Comparison of ENCODE assay signal across 21 cellular contexts in genomic region chr3:69162205-69162980, GRCh38. TPM values are rescaled to one million over a fixed set of nuclear protein-coding genes. Genes with fewer than 3 reads are reported as not detected.
"Had no signal": no experiment of that assay in that cellular context is flagged by ENCODE, and none has a peak within 500 bp of the region (broad histone marks: within the 10 kb centered on the region; RNA-seq: fewer than 3 reads in every experiment).

No MANE protein-coding gene starts in this region.

- H2AFZ ChIP-seq: parathyroid adenoma had no signal

- H3K27me3 ChIP-seq: dorsolateral prefrontal cortex, gastrocnemius medialis, right atrium auricular region, sigmoid colon, stomach, thyroid gland had no signal

- H3K4me1 ChIP-seq: gastrocnemius medialis, parathyroid adenoma, right atrium auricular region, sigmoid colon, thyroid gland had no signal

- H3K9me3 ChIP-seq: gastrocnemius medialis, right atrium auricular region, sigmoid colon, stomach, thyroid gland had no signal

- H3K9ac ChIP-seq: parathyroid adenoma had no signal

- DNase-seq: effector CD4-positive, alpha-beta T cell; gastrocnemius medialis; sigmoid colon; stimulated activated naive CD4-positive, alpha-beta T cell treated with Interleukin-2 at 50 U/mL for 16 hours; stomach had no signal

- FAIRE-seq: colon had no signal

- ATAC-seq: naive thymus-derived CD8-positive, alpha-beta T cell had no signal

- H3K27ac ChIP-seq: epithelial cell of prostate, gastrocnemius medialis, parathyroid adenoma, right atrium auricular region, sigmoid colon, stomach, thyroid gland had no signal

- H3K4me3 ChIP-seq: dorsolateral prefrontal cortex, gastrocnemius medialis, right atrium auricular region, sigmoid colon, stomach, thyroid gland had no signal

- H3K79me2 ChIP-seq: parathyroid adenoma had no signal

- H3K36me3 ChIP-seq: gastrocnemius medialis, right atrium auricular region, sigmoid colon, stomach, thyroid gland had no signal

RNA-seq across cellular contexts. Expression of gene LMOD3, which starts 40.0 kb away (rescaled TPM):
- total RNA-seq: cerebellum; esophagus mucosa; glomerular endothelial cell; liver; lung microvascular endothelial cell; naive thymus-derived CD8-positive, alpha-beta T cell; osteoblast; progenitor cell of endocrine pancreas; sigmoid colon; subcutaneous adipose tissue had no signal
- polyA plus RNA-seq: keratinocyte had no signal
